In the genomic region with DNA sequence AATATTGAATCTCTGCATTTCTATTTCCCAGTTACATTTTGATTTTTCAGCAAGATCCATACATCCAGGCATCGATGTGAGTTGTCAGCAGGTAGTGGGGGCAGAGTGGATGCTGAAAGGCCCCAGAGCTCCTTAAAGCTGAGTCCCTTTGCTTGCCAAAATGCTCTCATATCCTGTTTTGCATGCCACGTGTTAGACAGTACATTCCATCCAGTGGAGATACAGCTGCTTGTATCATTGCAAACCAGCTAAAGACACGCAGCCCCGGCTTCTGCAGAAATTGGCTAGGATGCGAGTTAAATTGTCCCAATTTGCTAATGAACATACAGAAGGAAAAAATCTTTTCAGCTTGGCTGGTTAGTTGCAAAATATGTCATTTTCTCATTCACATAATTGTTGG, we compare ENCODE assay signal across 21 cellular contexts.
DNase-seq lines count a peak whose midpoint lies in the region; TF ChIP-seq lines count a peak whose summit lies in the region.
"Had no signal": no experiment of that assay in that cellular context is flagged by ENCODE, and none has a peak within 500 bp of the region (broad histone marks: within the 10 kb centered on the region; RNA-seq: fewer than 3 reads in every experiment).

No MANE protein-coding gene starts in this region.

- no peak for TF ChIP-seq POLR2A in erythroblast (IDR thresholded peaks at IDR 0.05; ENCODE audit: low read length)

- H3K27me3 ChIP-seq in adipocyte (replicated peaks; ENCODE audit: control insufficient read depth, insufficient read depth, low read length) (no peaks in the 10 kb centered on the region), skeletal muscle satellite cell (ENCODE audit: control insufficient read depth, insufficient read depth, low read length) (no peaks in the 10 kb centered on the region)
- H3K27me3 ChIP-seq: right atrium auricular region, uterus had no signal

- H3K9me3 ChIP-seq in adipocyte (ENCODE audit: control insufficient read depth, low read length) (no peaks in the 10 kb centered on the region), skeletal muscle satellite cell (replicated peaks; ENCODE audit: low read length) (no peaks in the 10 kb centered on the region)
- H3K9me3 ChIP-seq: thoracic aorta, uterus had no signal

- H3K4me3 ChIP-seq in adipocyte (ENCODE audit: low read length) = peak overlapping the region; percentile 15
- no peak overlapping the region for H3K4me3 ChIP-seq in skeletal muscle satellite cell (ENCODE audit: low read length)
- H3K4me3 ChIP-seq: right atrium auricular region, thoracic aorta, uterus had no signal

- no peaks in the 10 kb centered on the region for H3K36me3 ChIP-seq in adipocyte (ENCODE audit: control insufficient read depth, insufficient read depth, low read length, severe bottlenecking)
- H3K36me3 ChIP-seq in skeletal muscle satellite cell (ENCODE audit: insufficient read depth, low read length) = no peaks in the 10 kb centered on the region
- H3K36me3 ChIP-seq: right atrium auricular region, thoracic aorta, uterus had no signal

- H3K4me2 ChIP-seq in skeletal muscle satellite cell (ENCODE audit: low read length) = peak overlapping the region; percentile 53

- no peak overlapping the region for H3K9ac ChIP-seq in adipocyte (ENCODE audit: low read length)
- peak overlapping the region; percentile 71 for H3K9ac ChIP-seq in skeletal muscle satellite cell (ENCODE audit: low read depth, low read length)

- DNase-seq in EL = peak; percentile 47
- no peak for DNase-seq in adipocyte (ENCODE audit: low read depth)
- DNase-seq in fibroblast of peridontal ligament (ENCODE audit: extremely low read depth) = peak; percentile 50
- DNase-seq in erythroblast (lab: John Stamatoyannopoulos, UW) = no peak
- no peak for DNase-seq in DMS153 (lab: John Stamatoyannopoulos, UW)
- DNase-seq in COLO668 (lab: John Stamatoyannopoulos, UW; ENCODE audit: unreplicated experiment) = no peak
- DNase-seq: activated CD4-positive, alpha-beta T cell treated with anti-CD3 and anti-CD28 coated beads, Interleukin-2, amount 10 ng/mL, durations not matched to agents 7 days and 5 days; amygdala; DMS79; effector memory CD4-positive, alpha-beta T cell; hypothalamus; left cardiac atrium; mammary epithelial cell; NCI-H1048; NCI-H510A; stimulated activated CD8-positive, alpha-beta memory T cell treated with anti-CD3 and anti-CD28 coated beads, Interleukin-4, amount 100 ng/mL, for 48 hours; stimulated activated naive CD8-positive, alpha-beta T cell treated with anti-CD3 and anti-CD28 coated beads, Interleukin-15, amount 100 ng/mL, for 72 hours; uterus had no signal

- H3K4me1 ChIP-seq in adipocyte (ENCODE audit: control insufficient read depth, insufficient read depth, low read length) (peaks cover 20% of the 10 kb centered on the region), skeletal muscle satellite cell (ENCODE audit: control insufficient read depth, insufficient read depth, low read length) (peaks cover 36% of the 10 kb centered on the region)
- H3K4me1 ChIP-seq: right atrium auricular region, uterus had no signal

Comparison
In these comparisons a context has a peak if more than half of its experiments do, and no peak if none do; other contexts are left out.
1. DNase-seq: peak in EL (single experiment) and fibroblast of peridontal ligament (single experiment); none in adipocyte (single experiment), erythroblast (0 of 2), DMS153 (single experiment) and COLO668 (single experiment).